In the genomic region with DNA sequence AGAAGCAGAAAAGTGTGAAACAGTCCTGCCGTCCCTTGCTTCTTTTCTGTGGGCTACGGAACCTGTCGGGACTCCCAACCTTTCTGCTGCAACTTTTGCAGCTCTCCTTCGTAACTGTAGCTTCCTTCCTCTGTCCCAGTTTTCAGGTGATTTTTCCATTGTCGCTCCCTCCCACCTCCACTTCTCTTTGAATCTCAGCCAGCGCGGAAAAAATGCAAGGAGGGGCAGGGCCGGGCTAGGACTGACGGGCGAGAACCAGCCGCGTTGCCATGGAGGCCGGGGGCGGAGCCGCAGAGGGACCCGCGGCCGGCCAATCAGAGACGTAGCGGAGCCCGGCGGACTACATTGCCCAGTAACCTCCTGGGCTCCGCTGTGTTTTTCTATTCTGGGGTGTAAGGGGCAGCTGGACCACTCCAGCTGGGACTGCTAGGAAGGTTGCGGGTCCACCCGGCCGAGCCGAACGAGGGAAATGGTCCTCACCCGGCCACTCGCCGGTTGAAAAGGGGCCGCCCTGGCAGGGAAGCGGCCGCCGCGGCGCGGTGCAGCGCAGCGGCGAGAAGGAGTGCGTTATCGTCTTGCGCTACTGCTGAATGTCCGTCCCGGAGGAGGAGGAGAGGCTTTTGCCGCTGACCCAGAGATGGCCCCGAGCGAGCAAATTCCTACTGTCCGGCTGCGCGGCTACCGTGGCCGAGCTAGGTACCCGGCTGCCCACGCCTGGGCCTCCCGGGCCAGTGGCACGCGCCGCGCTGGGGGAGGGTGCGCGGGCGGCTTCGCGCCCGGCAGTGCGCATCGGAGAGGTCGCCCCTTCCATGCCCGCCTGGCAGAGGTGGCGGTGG, we compare ENCODE assay signal across 1 cellular context.
A peak's percentile ranks its signal among the peaks of the same experiment; 100 is the strongest.
TF ChIP-seq lines count a peak whose summit lies in the region.

Gene CYP39A1 (minus strand): TSS at position 216 of the 836 bp plus-strand sequence. CDS start 236 bp downstream, outside the sequence.
Gene SLC25A27 (plus strand): TSS at position 373 of the 836 bp plus-strand sequence. CDS start 218 bp downstream, at position 591.

TF ChIP-seq in HEK293, 187 proteins besides CTCF, POLR2A, EP300 and RAD21 (continued from another document and continues in another):
- TF ChIP-seq, protein P1, sequence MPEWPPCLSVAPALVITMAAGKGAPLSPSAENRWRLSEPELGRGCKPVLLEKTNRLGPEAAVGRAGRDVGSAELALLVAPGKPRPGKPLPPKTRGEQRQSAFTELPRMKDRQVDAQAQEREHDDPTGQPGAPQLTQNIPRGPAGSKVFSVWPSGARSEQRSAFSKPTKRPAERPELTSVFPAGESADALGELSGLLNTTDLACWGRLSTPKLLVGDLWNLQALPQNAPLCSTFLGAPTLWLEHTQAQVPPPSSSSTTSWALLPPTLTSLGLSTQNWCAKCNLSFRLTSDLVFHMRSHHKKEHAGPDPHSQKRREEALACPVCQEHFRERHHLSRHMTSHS (tag by site-specific recombination; IDR thresholded peaks at IDR 0.05) = no peak
- TF ChIP-seq ZNF473 (tag by site-specific recombination; IDR thresholded peaks at IDR 0.05) (no peak), ZNF785 (tag by site-specific recombination; IDR thresholded peaks at IDR 0.05) (no peak), KLF7 (tag by site-specific recombination; IDR thresholded peaks at IDR 0.05; ENCODE audit: borderline replicate concordance) (no peak), WT1 (tag by site-specific recombination; IDR thresholded peaks at IDR 0.05) (peak; percentile 14; the same call in 1 of the 2 replicates), ZNF654 (tag by site-specific recombination; IDR thresholded peaks at IDR 0.05; ENCODE audit: low read depth) (no peak), ZSCAN23 (tag by site-specific recombination; IDR thresholded peaks at IDR 0.05) (no peak), GLI2 (tag by site-specific recombination; IDR thresholded peaks at IDR 0.05; ENCODE audit: borderline replicate concordance, low read depth) (no peak), ZBTB17 (tag by site-specific recombination; IDR thresholded peaks at IDR 0.05) (peak; percentile 10), ZNF175 (tag by site-specific recombination; IDR thresholded peaks at IDR 0.05) (no peak), ZNF140 (tag by site-specific recombination; IDR thresholded peaks at IDR 0.05) (no peak), TRIM28 (IDR thresholded peaks at IDR 0.05; ENCODE audit: borderline replicate concordance, low read length) (0 out of 2 replicates have a peak, but pooled peaks have one; percentile 35), ZNF639 (tag by site-specific recombination; IDR thresholded peaks at IDR 0.05) (no peak), GLIS2 (tag by site-specific recombination; IDR thresholded peaks at IDR 0.05) (peak; percentile 46; the same call in 1 of the 2 replicates), ZNF266 (tag by site-specific recombination; IDR thresholded peaks at IDR 0.05; ENCODE audit: low read depth) (no peak), HOXC10 (CRISPR knock-in tag; IDR thresholded peaks at IDR 0.05) (no peak), ZNF132 (tag by site-specific recombination; IDR thresholded peaks at IDR 0.05; ENCODE audit: borderline replicate concordance) (no peak), ZNF138 (tag by site-specific recombination; IDR thresholded peaks at IDR 0.05; ENCODE audit: borderline replicate concordance) (no peak), ZNF350 (tag by site-specific recombination; IDR thresholded peaks at IDR 0.05) (no peak), ZNF707 (tag by site-specific recombination; IDR thresholded peaks at IDR 0.05) (no peak), ZNF354C (tag by site-specific recombination; IDR thresholded peaks at IDR 0.05; ENCODE audit: borderline replicate concordance, low read depth) (no peak), ZNF529 (tag by site-specific recombination; IDR thresholded peaks at IDR 0.05; ENCODE audit: insufficient replicate concordance) (no peak), ZNF544 (tag by site-specific recombination; IDR thresholded peaks at IDR 0.05) (no peak), ZNF157 (tag by site-specific recombination; IDR thresholded peaks at IDR 0.05) (no peak), PRDM6 (tag by site-specific recombination; IDR thresholded peaks at IDR 0.05) (no peak), KLF10 (tag by site-specific recombination; IDR thresholded peaks at IDR 0.05) (peak; percentile 64; the same call in 1 of the 2 replicates), ZNF610 (tag by site-specific recombination; IDR thresholded peaks at IDR 0.05; ENCODE audit: borderline replicate concordance) (0 out of 2 replicates have a peak, but pooled peaks have one; percentile 24), ZNF394 (tag by site-specific recombination; IDR thresholded peaks at IDR 0.05; ENCODE audit: borderline replicate concordance) (no peak)
- TF ChIP-seq, protein P2, sequence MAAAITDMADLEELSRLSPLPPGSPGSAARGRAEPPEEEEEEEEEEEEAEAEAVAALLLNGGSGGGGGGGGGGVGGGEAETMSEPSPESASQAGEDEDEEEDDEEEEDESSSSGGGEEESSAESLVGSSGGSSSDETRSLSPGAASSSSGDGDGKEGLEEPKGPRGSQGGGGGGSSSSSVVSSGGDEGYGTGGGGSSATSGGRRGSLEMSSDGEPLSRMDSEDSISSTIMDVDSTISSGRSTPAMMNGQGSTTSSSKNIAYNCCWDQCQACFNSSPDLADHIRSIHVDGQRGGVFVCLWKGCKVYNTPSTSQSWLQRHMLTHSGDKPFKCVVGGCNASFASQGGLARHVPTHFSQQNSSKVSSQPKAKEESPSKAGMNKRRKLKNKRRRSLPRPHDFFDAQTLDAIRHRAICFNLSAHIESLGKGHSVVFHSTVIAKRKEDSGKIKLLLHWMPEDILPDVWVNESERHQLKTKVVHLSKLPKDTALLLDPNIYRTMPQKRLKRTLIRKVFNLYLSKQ (tag by site-specific recombination; IDR thresholded peaks at IDR 0.05; ENCODE audit: borderline replicate concordance) = no peak
- TF ChIP-seq, protein P3, sequence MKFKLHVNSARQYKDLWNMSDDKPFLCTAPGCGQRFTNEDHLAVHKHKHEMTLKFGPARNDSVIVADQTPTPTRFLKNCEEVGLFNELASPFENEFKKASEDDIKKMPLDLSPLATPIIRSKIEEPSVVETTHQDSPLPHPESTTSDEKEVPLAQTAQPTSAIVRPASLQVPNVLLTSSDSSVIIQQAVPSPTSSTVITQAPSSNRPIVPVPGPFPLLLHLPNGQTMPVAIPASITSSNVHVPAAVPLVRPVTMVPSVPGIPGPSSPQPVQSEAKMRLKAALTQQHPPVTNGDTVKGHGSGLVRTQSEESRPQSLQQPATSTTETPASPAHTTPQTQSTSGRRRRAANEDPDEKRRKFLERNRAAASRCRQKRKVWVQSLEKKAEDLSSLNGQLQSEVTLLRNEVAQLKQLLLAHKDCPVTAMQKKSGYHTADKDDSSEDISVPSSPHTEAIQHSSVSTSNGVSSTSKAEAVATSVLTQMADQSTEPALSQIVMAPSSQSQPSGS (tag by site-specific recombination; IDR thresholded peaks at IDR 0.05; ENCODE audit: low read depth) = no peak
- TF ChIP-seq, protein P4, sequence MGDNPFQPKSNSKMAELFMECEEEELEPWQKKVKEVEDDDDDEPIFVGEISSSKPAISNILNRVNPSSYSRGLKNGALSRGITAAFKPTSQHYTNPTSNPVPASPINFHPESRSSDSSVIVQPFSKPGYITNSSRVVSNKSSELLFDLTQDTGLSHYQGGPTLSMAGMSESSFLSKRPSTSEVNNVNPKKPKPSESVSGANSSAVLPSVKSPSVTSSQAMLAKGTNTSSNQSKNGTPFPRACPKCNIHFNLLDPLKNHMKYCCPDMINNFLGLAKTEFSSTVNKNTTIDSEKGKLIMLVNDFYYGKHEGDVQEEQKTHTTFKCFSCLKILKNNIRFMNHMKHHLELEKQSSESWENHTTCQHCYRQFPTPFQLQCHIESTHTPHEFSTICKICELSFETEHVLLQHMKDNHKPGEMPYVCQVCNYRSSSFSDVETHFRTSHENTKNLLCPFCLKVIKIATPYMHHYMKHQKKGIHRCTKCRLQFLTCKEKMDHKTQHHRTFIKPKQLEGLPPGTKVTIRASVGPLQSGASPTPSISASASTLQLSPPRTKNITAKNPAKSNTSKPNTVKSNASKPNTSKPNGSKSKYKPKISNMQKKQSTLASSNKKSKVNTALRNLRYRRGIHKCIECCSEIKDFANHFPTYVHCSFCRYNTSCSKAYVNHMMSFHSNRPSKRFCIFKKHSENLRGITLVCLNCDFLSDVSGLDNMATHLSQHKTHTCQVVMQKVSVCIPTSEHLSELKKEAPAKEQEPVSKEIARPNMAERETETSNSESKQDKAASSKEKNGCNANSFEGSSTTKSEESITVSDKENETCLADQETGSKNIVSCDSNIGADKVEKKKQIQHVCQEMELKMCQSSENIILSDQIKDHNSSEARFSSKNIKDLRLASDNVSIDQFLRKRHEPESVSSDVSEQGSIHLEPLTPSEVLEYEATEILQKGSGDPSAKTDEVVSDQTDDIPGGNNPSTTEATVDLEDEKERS (tag by site-specific recombination; IDR thresholded peaks at IDR 0.05) = no peak
- TF ChIP-seq, protein P5, sequence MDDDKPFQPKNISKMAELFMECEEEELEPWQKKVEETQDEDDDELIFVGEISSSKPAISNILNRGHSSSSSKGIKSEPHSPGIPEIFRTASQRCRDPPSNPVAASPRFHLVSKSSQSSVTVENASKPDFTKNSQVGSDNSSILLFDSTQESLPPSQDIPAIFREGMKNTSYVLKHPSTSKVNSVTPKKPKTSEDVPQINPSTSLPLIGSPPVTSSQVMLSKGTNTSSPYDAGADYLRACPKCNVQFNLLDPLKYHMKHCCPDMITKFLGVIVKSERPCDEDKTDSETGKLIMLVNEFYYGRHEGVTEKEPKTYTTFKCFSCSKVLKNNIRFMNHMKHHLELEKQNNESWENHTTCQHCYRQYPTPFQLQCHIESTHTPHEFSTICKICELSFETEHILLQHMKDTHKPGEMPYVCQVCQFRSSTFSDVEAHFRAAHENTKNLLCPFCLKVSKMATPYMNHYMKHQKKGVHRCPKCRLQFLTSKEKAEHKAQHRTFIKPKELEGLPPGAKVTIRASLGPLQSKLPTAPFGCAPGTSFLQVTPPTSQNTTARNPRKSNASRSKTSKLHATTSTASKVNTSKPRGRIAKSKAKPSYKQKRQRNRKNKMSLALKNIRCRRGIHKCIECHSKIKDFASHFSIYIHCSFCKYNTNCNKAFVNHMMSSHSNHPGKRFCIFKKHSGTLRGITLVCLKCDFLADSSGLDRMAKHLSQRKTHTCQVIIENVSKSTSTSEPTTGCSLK (tag by site-specific recombination; IDR thresholded peaks at IDR 0.05) = no peak
- TF ChIP-seq, protein P6, sequence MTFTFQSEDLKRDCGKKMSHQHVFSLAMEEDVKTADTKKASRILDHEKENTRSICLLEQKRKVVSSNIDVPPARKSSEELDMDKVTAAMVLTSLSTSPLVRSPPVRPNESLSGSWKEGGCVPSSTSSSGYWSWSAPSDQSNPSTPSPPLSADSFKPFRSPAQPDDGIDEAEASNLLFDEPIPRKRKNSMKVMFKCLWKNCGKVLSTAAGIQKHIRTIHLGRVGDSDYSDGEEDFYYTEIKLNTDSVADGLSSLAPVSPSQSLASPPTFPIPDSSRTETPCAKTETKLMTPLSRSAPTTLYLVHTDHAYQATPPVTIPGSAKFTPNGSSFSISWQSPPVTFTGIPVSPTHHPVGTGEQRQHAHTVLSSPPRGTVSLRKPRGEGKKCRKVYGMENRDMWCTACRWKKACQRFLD (tag by site-specific recombination; IDR thresholded peaks at IDR 0.05) = no peak
